Comparison of ENCODE assay signal across 8 cellular contexts in genomic region chr17:8190506-8190905, GRCh38. TPM values are rescaled to one million over a fixed set of nuclear protein-coding genes. Genes with fewer than 3 reads are reported as not detected.
DNase-seq lines count a peak whose midpoint lies in the region; TF ChIP-seq lines count a peak whose summit lies in the region.

No MANE protein-coding gene starts in this region.

- H3K9me3 ChIP-seq in esophagus (ENCODE audit: control insufficient read depth in 2 of 2, insufficient read depth in 1 of 2, low read depth in 1 of 2, low read length in 1 of 2) (no peaks in the 10 kb centered on the region), Caco-2 (no peaks in the 10 kb centered on the region)

- CTCF ChIA-PET in RWPE1 (lab: Yijun Ruan, JAX) (no interaction called here), Caco-2 (lab: Charles Lee) (interaction anchor here (0.7 to 1.0 kb wide), 3 partner anchors 13 to 31 kb away, joined by 3 to 4 read pairs (median 4); partner anchors contain the start of gene AURKB)

- H3K27ac ChIP-seq in RWPE1 (peak overlapping the region; percentile 97), esophagus (ENCODE audit: low read depth in 2 of 2, low read length in 1 of 2) (peak overlapping the region; percentile 62 to 80)

- H3K4me1 Mint-ChIP-seq in Caco-2 (ENCODE audit: low read depth, unreplicated experiment): no peaks in the 10 kb centered on the region

- H3K9me3 Mint-ChIP-seq in Caco-2 (ENCODE audit: unreplicated experiment): no peaks in the 10 kb centered on the region

- peak overlapping the region; percentile 41 for H3K4me3 ChIP-seq in GM12864 (ENCODE audit: low read depth, low read length)
- no peak overlapping the region for H3K4me3 ChIP-seq in esophagus (ENCODE audit: low read depth in 1 of 2, low read length in 2 of 2)
- H3K4me3 ChIP-seq in retinal pigment epithelial cell (ENCODE audit: low read length): peak overlapping the region; percentile 73
- H3K4me3 ChIP-seq in Caco-2 (ENCODE audit: low read depth, low read length): no peak overlapping the region; the same call in 1 of the 2 replicates

- no peaks in the 10 kb centered on the region for H3K27me3 Mint-ChIP-seq in Caco-2 (ENCODE audit: insufficient read depth, unreplicated experiment)

- intact Hi-C loops in Caco-2 (cut with micrococcal nuclease; ENCODE audit: unreplicated experiment): no loop called here

- BruUV-seq in Caco-2 (replicated peaks; lab: Mats Ljungman, UMichigan): no TSS peak

- peaks cover 5 to 16% of the 10 kb centered on the region in 2 donors for H3K4me1 ChIP-seq in esophagus (ENCODE audit: control insufficient read depth in 2 of 2, insufficient read depth in 2 of 2, low read length in 1 of 2)
- peaks cover 13% of the 10 kb centered on the region for H3K4me1 ChIP-seq in Caco-2

- DNase-seq in GM12864 (ENCODE audit: low read depth) (no peak), RWPE1 (ENCODE audit: low spot score) (no peak), retinal pigment epithelial cell (ENCODE audit: low read depth) (no peak), Caco-2 (no peak), G401 (ENCODE audit: low spot score) (no peak), dermis blood vessel endothelial cell (no peak)
- no peak for DNase-seq in activated CD4-positive, CD25-positive, alpha-beta regulatory T cell treated with anti-CD3 and anti-CD28 coated beads, Interleukin-2, amount 50 U/mL, for 72 hours

- TF ChIP-seq CTCF in GM12864 (IDR thresholded peaks at IDR 0.05; ENCODE audit: low read depth, low read length, missing control alignments) (no peak), RWPE1 (conservative IDR thresholded peaks at IDR 0.05; ENCODE audit: low read depth) (no peak), retinal pigment epithelial cell (conservative IDR thresholded peaks at IDR 0.05; ENCODE audit: low read depth, low read length) (no peak), Caco-2 (IDR thresholded peaks at IDR 0.05; ENCODE audit: insufficient read depth in 1 of 2, low read depth in 1 of 2, low read length in 1 of 2, severe bottlenecking in 1 of 2, unreplicated experiment in 1 of 2) (no peak)

- in situ Hi-C loops in G401 (cut with HindIII; ENCODE audit: low sequenced_read_pairs): no loop called here

- H3K4me3 Mint-ChIP-seq in Caco-2 (ENCODE audit: unreplicated experiment): no peak overlapping the region

- WGBS in esophagus, 2 donors: 42 to 43% methylated on average over 6 of the region's 6 CpGs

- H3K27me3 ChIP-seq in esophagus (ENCODE audit: control insufficient read depth in 1 of 2, insufficient read depth in 2 of 2, low read length in 2 of 2) (no peaks in the 10 kb centered on the region), Caco-2 (replicated peaks; ENCODE audit: control insufficient read depth, insufficient read depth, low read length) (no peaks in the 10 kb centered on the region)

- H3K36me3 ChIP-seq in esophagus (ENCODE audit: control insufficient read depth in 2 of 2, insufficient read depth in 2 of 2, low read length in 1 of 2) (no peaks in the 10 kb centered on the region), Caco-2 (ENCODE audit: control insufficient read depth, insufficient read depth, low read length) (no peaks in the 10 kb centered on the region)

- no peak overlapping the region for H3K27ac Mint-ChIP-seq in Caco-2 (ENCODE audit: unreplicated experiment)

- POLR2A ChIA-PET in RWPE1 (lab: Yijun Ruan, JAX; ENCODE audit: low non-redundant PET) (no interaction called here), Caco-2 (lab: Charles Lee) (interaction anchor here (0.5 to 1.1 kb wide), 8 partner anchors 8 to 469 kb away, joined by 3 to 17 read pairs (median 5); partner anchors contain the start of genes AURKB and SLC25A35)

- H3K36me3 Mint-ChIP-seq in Caco-2 (ENCODE audit: insufficient read depth, unreplicated experiment): no peaks in the 10 kb centered on the region

RNA-seq across cellular contexts. Expression of gene BORCS6, which starts 0.5 kb away (rescaled TPM):
- 1 to 10 TPM; 3.3 to 8.2 TPM for polyA plus RNA-seq in esophagus
- 4.2 and 4.7 TPM in 2 replicates for total RNA-seq in Caco-2 (2022)
- 24.3 and 25.6 TPM in 2 replicates for total RNA-seq in G401 (2014; rRNA removed; shearing (Covaris generic))
- 16.6 and 18.9 TPM in 2 replicates for total RNA-seq in dermis blood vessel endothelial cell

RNA-seq across cellular contexts. Expression of gene TMEM107, which starts 14.3 kb away (rescaled TPM):
- 1 to 10 TPM; 5.6 to 8.9 TPM for polyA plus RNA-seq in esophagus
- total RNA-seq in Caco-2 (2022) (5.4 TPM in 2 replicates), dermis blood vessel endothelial cell (13.0 and 17.5 TPM in 2 replicates)
- 37.8 and 60.6 TPM in 2 replicates for total RNA-seq in G401 (2014; rRNA removed; shearing (Covaris generic))

RNA-seq across cellular contexts. Expression of gene AURKB, which starts 19.9 kb away (rescaled TPM):
- 10 to 100 TPM; 25.3 to 28.3 TPM for polyA plus RNA-seq in esophagus
- 82.8 and 89.4 TPM in 2 replicates for total RNA-seq in Caco-2 (2022)
- 162 and 166 TPM in 2 replicates for total RNA-seq in G401 (2014; rRNA removed; shearing (Covaris generic))
- 15.3 and 58.0 TPM in 2 replicates for total RNA-seq in dermis blood vessel endothelial cell

RNA-seq across cellular contexts. Expression of gene VAMP2, which starts 27.8 kb away (rescaled TPM):
- 10 to 100 TPM; 21.9 to 22.4 TPM for polyA plus RNA-seq in esophagus
- total RNA-seq in Caco-2 (2022): 10.5 and 12.2 TPM in 2 replicates
- total RNA-seq in G401 (2014; rRNA removed; shearing (Covaris generic)): 1.0 and 1.4 TPM in 2 replicates
- total RNA-seq in dermis blood vessel endothelial cell: 4.4 and 5.2 TPM in 2 replicates

RNA-seq across cellular contexts. Expression of gene PER1, which starts 38.3 kb away (rescaled TPM):
- polyA plus RNA-seq in esophagus: 10 to 100 TPM; 44.7 to 85.2 TPM
- total RNA-seq in Caco-2 (2022) (10.6 and 10.8 TPM in 2 replicates), dermis blood vessel endothelial cell (7.7 and 18.7 TPM in 2 replicates)
- 29.0 and 34.0 TPM in 2 replicates for total RNA-seq in G401 (2014; rRNA removed; shearing (Covaris generic))

Comparison
In these comparisons a context has a peak if more than half of its experiments do, and no peak if none do; other contexts are left out.
1. H3K4me3 ChIP-seq: peak in GM12864 (single experiment) and retinal pigment epithelial cell (single experiment); none in esophagus (0 of 2) and Caco-2 (single experiment).